In the genomic region with DNA sequence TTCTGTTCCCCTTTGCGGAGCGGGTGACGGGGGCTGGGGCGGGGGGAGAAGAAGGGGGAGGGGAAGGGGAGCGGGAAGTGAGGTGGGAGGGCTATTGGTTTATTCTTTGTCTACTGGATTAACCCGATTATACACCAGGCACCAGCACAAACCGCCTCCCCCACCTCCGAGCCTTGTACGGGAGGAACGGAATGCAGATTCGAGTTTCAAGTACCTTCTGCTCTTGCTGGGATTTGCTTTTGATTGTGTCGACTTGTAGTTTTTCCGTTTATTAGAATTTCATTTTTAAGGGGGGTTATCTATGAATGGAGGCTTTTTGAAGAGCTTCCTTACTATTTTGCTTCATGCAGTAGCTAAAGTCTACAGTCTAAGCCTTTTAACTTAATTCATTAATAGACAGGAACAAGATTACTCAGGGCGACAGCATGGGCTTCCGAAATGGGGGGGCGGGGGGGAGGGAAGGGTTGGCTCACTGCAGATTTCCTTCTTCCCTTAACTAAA, we compare ENCODE assay signal across 8 cellular contexts. TPM values are rescaled to one million over a fixed set of nuclear protein-coding genes. Genes with fewer than 3 reads are reported as not detected.
DNase-seq lines count a peak whose midpoint lies in the region; TF ChIP-seq lines count a peak whose summit lies in the region.

No MANE protein-coding gene starts in this region.

- peaks cover 0 to 8% (median 3%) of the 10 kb centered on the region in 6 donors for H3K36me3 ChIP-seq in spleen

- no peaks in the 10 kb centered on the region for H3K27me3 Mint-ChIP-seq in MCF 10A (ENCODE audit: insufficient read depth, unreplicated experiment)

- no TSS peak for BruUV-seq in MCF 10A (replicated peaks; lab: Mats Ljungman, UMichigan)

- CTCF ChIA-PET in MCF 10A (lab: Yijun Ruan, JAX): interaction anchor here (0.7 to 5.3 kb wide), 42 partner anchors 14 to 788 kb away, joined by 3 to 101 read pairs (median 4); no protein-coding TSS in a partner anchor

- peaks cover 21% of the 10 kb centered on the region for H3K4me1 Mint-ChIP-seq in MCF 10A (ENCODE audit: insufficient read depth, unreplicated experiment)

- intact Hi-C loops in MCF 10A (cut with micrococcal nuclease) (loop anchor here (1.0 to 5.0 kb wide), 10 partner anchors 23 to 791 kb away; no protein-coding TSS in a partner anchor), spleen (cut with DNase I; ENCODE audit: low total_unique reads) (no loop called here)

- no peak for TF ChIP-seq POLR2A in spleen (IDR thresholded peaks at IDR 0.05)

- peaks cover 19% of the 10 kb centered on the region for H3K36me3 Mint-ChIP-seq in MCF 10A (ENCODE audit: insufficient read depth, unreplicated experiment)

- POLR2A ChIA-PET in MCF 10A (lab: Yijun Ruan, JAX): interaction anchor here (0.5 to 4.9 kb wide), 37 partner anchors 8 to 939 kb away, joined by 3 to 28 read pairs (median 3); no protein-coding TSS in a partner anchor

- peak overlapping the region; percentile 72 to 95 (median 93) for H3K27ac ChIP-seq in spleen

- H3K9me3 ChIP-seq in spleen: no peaks in the 10 kb centered on the region

- H3K27ac Mint-ChIP-seq in MCF 10A (ENCODE audit: low read depth, unreplicated experiment): no peak overlapping the region

- no peak overlapping the region for H3K4me3 Mint-ChIP-seq in MCF 10A (ENCODE audit: unreplicated experiment)

- 0 to 2% (median 2%) methylated on average over 12 to 16 of the region's 16 CpGs for WGBS in spleen, 5 donors

- H3K4me1 ChIP-seq in spleen: peaks cover 10 to 89% (median 58%) of the 10 kb centered on the region in 6 donors

- H3K27me3 ChIP-seq in spleen (replicated peaks in 1 of 7): peaks cover 0 to 58% (median 0%) of the 10 kb centered on the region in 7 donors

- no peaks in the 10 kb centered on the region for H3K9me3 Mint-ChIP-seq in MCF 10A (ENCODE audit: unreplicated experiment)

- H3K4me3 ChIP-seq in spleen: peak overlapping the region; percentile 41 to 91 (median 64)

- TF ChIP-seq CTCF in MCF 10A (IDR thresholded peaks at IDR 0.05; ENCODE audit: unreplicated experiment) (no peak), spleen (IDR thresholded peaks at IDR 0.05 in 8 of 11, conservative IDR thresholded peaks at IDR 0.05 in 3 of 11) (no peak)

- peak; percentile 18 for DNase-seq in NCI-H2196 (lab: John Stamatoyannopoulos, UW; ENCODE audit: unreplicated experiment)
- no peak for DNase-seq in NCI-H2196 treated with DMSO at 0.1 percent for 48 hours (lab: John Stamatoyannopoulos, UW; ENCODE audit: unreplicated experiment)
- peak; percentile 56 for DNase-seq in NCI-H524 treated with DMSO at 0.1 percent for 48 hours (lab: John Stamatoyannopoulos, UW)
- peak; percentile 57 for DNase-seq in MCF 10A (ENCODE audit: unreplicated experiment)
- peak; percentile 62 for DNase-seq in iris pigment epithelial cell (ENCODE audit: low read depth)
- peak; percentile 77 for DNase-seq in spleen
- no peak for DNase-seq in activated CD4-positive, alpha-beta T cell treated with anti-CD3 and anti-CD28 coated beads, Interleukin-2, amount 50 U/mL, for 1 hour
- DNase-seq in NK-92 treated with Interleukin-12 subunit alpha and Interleukin-12 subunit beta, amount 100 ng/mL, for 24 hours (lab: John Stamatoyannopoulos, UW): no peak

RNA-seq across cellular contexts. Expression of a gene that starts 0.9 kb away (rescaled TPM):
- total RNA-seq in MCF 10A (2022) (41.2 and 46.4 TPM in 2 replicates), spleen (10 to 100 TPM; 29.5 to 63.9 (median 46.6) TPM)
- 10 to 100 TPM in 1 of 3 donors, 1 to 10 TPM in 2; 8.5 to 13.9 (median 9.2) TPM for polyA plus RNA-seq in spleen

Comparison
In these comparisons a context has a peak if more than half of its experiments do, and no peak if none do; other contexts are left out.
1. DNase-seq: peak in NCI-H2196 (single experiment), NCI-H524 treated with DMSO at 0.1 percent for 48 hours (single experiment), MCF 10A (single experiment), iris pigment epithelial cell (single experiment) and spleen (single experiment); none in NCI-H2196 treated with DMSO at 0.1 percent for 48 hours (single experiment), activated CD4-positive, alpha-beta T cell treated with anti-CD3 and anti-CD28 coated beads, Interleukin-2, amount 50 U/mL, for 1 hour (single experiment) and NK-92 treated with Interleukin-12 subunit alpha and Interleukin-12 subunit beta, amount 100 ng/mL, for 24 hours (single experiment).